ENCODE assay signal across 14 cellular contexts in genomic region chr2:48558436-48558835, GRCh38. TPM values are rescaled to one million over a fixed set of nuclear protein-coding genes. Genes with fewer than 3 reads are reported as not detected.
A peak's percentile ranks its signal among the peaks of the same experiment; 100 is the strongest.
DNase-seq lines count a peak whose midpoint lies in the region; ATAC-seq, FAIRE-seq and TF ChIP-seq lines count a peak whose summit lies in the region.
"Had no signal": no experiment of that assay in that cellular context is flagged by ENCODE, and none has a peak within 500 bp of the region (broad histone marks: within the 10 kb centered on the region; RNA-seq: fewer than 3 reads in every experiment).

No MANE protein-coding gene starts in this region.

- DNase-seq in G401 (ENCODE audit: low spot score) (peak; percentile 84), NCI-H82 treated with DMSO at 0.1 percent for 48 hours (lab: John Stamatoyannopoulos, UW; ENCODE audit: unreplicated experiment) (peak; percentile 33), H1 (ENCODE audit: low read depth in 1 of 2, low spot score in 2 of 2) (no peak), retina (peak; percentile 22), testis (no peak), aorta (no peak), HPDE6-E6E7 (ENCODE audit: extremely low spot score) (no peak)
- DNase-seq in activated naive CD4-positive, alpha-beta T cell treated with anti-CD3 and anti-CD28 coated beads, Interleukin-2, amount 50 U/mL, for 16 hours: no peak
- DNase-seq: BE2C; CD4-positive, alpha-beta memory T cell had no signal

- no peak overlapping the region for H3K4ac ChIP-seq in H1 (replicated peaks; ENCODE audit: insufficient read length, low read depth, low read length)

- H2BK120ac ChIP-seq in H1 (replicated peaks; ENCODE audit: low read depth, low read length): no peak overlapping the region

- H3K36me3 ChIP-seq in H1 (ENCODE audit: control insufficient read depth in 2 of 4, insufficient read depth in 4 of 4, low read length in 3 of 4): no peaks in the 10 kb centered on the region; a peak in 3 of 8 replicates
- no peaks in the 10 kb centered on the region for H3K36me3 ChIP-seq in testis (ENCODE audit: low read depth, missing control alignments)
- H3K36me3 ChIP-seq in aorta (ENCODE audit: control insufficient read depth in 1 of 2, insufficient read depth in 2 of 2, low read length in 1 of 2): peaks cover 0 to 2% of the 10 kb centered on the region in 2 donors
- H3K36me3 ChIP-seq: BE2C had no signal

- H3K27me3 ChIP-seq in H1 (replicated peaks in 1 of 4; ENCODE audit: control insufficient read depth in 3 of 4, extremely low read depth in 1 of 4, insufficient read depth in 3 of 4, low read length in 3 of 4) (no peaks in the 10 kb centered on the region), testis (no peaks in the 10 kb centered on the region), aorta (ENCODE audit: control insufficient read depth in 1 of 2, insufficient read depth in 2 of 2, low read length in 1 of 2) (no peaks in the 10 kb centered on the region)
- H3K27me3 ChIP-seq: BE2C had no signal

- TF ChIP-seq POLR2A in H1 (IDR thresholded peaks at IDR 0.05; ENCODE audit: control extremely low read depth in 1 of 2, low read depth in 2 of 2, low read length in 2 of 2): no peak
- no peak for TF ChIP-seq POLR2A in testis (IDR thresholded peaks at IDR 0.05)

- no peaks in the 10 kb centered on the region for H3K79me1 ChIP-seq in H1 (ENCODE audit: low read depth, low read length)

- no peak for TF ChIP-seq CTCF in H1 (IDR thresholded peaks at IDR 0.05; ENCODE audit: control extremely low read depth in 1 of 3, insufficient read depth in 1 of 3, low read depth in 1 of 3, low read length in 3 of 3)
- TF ChIP-seq CTCF in testis (IDR thresholded peaks at IDR 0.05): no peak

- no peak overlapping the region for H3K18ac ChIP-seq in H1 (ENCODE audit: extremely low read depth, low read length)

- H2BK15ac ChIP-seq in H1 (ENCODE audit: low read length): no peak overlapping the region

- no peak overlapping the region for H2AK5ac ChIP-seq in H1 (ENCODE audit: low read depth, low read length)

- POLR2A ChIA-PET in H1 (lab: Charles Lee; ENCODE audit: partially characterized antibody): no interaction called here

- TF ChIP-seq RAD21 in H1 (IDR thresholded peaks at IDR 0.05 in 1 of 2, conservative IDR thresholded peaks at IDR 0.05 in 1 of 2; ENCODE audit: low read depth in 2 of 2, low read length in 2 of 2): no peak

- TF ChIP-seq EP300 in H1 (IDR thresholded peaks at IDR 0.05; ENCODE audit: borderline replicate concordance in 1 of 2, low read depth in 2 of 2, low read length in 2 of 2): no peak

- no peak overlapping the region for H3K23ac ChIP-seq in H1 (ENCODE audit: insufficient read length)

- H3K27ac ChIP-seq in H1 (ENCODE audit: low read depth, low read length) (no peak overlapping the region), testis (no peak overlapping the region), aorta (ENCODE audit: low read depth in 1 of 2, low read length in 2 of 2) (no peak overlapping the region)
- H3K27ac ChIP-seq: A549, C4-2B had no signal

- intact Hi-C loops in testis (cut with DNase I; ENCODE audit: low total_unique reads) (no loop called here), aorta (cut with DNase I) (no loop called here)

- H4K91ac ChIP-seq in H1 (replicated peaks; ENCODE audit: insufficient read length, low read length): no peak overlapping the region

- WGBS in H1 (ENCODE audit: extremely low coverage in 1 of 2, insufficient coverage in 1 of 2, insufficient read length in 1 of 2, insufficient replicate concordance in 2 of 2, low coverage in 1 of 2, low lambda C conversion rate in 2 of 2, missing lambda C conversion rate in 1 of 2), 2 experiments: 89% methylated on average over 1 of the region's 1 CpG; no CpG with 5 or more reads in 1 of the 2 experiments
- WGBS in testis, 2 donors: 82 to 90% methylated on average over 1 of the region's 1 CpG
- 65 to 91% methylated on average over 1 of the region's 1 CpG for WGBS in aorta, 2 donors

- H3K4me3 ChIP-seq in H1 (ENCODE audit: extremely low read depth in 1 of 4, insufficient read depth in 2 of 4, low read depth in 3 of 4, low read length in 4 of 4) (no peak overlapping the region), testis (no peak overlapping the region), aorta (ENCODE audit: low read length in 2 of 2) (no peak overlapping the region)
- H3K4me3 ChIP-seq: A549 had no signal

- H2AFZ ChIP-seq in H1 (ENCODE audit: low read length): no peak overlapping the region

- H2BK5ac ChIP-seq in H1 (ENCODE audit: low read depth, low read length): no peak overlapping the region

- no peak for ATAC-seq in aorta (ENCODE audit: low FRiP score)
- ATAC-seq: A549 had no signal

- FAIRE-seq in H1 (lab: Jason Lieb, UNC): no peak
- FAIRE-seq: A549 had no signal

- no peaks in the 10 kb centered on the region for H3K23me2 ChIP-seq in H1 (ENCODE audit: low read depth, low read length)

- no peak overlapping the region for H3K9ac ChIP-seq in H1 (replicated peaks in 1 of 4; ENCODE audit: extremely low read depth in 1 of 4, low read depth in 3 of 4, low read length in 3 of 4)

- CTCF ChIA-PET in H1 (lab: Charles Lee; ENCODE audit: partially characterized antibody): interaction anchor here (0.7 to 1.3 kb wide), 2 partner anchors 15 to 29 kb away, joined by 4 to 6 read pairs; no protein-coding TSS in a partner anchor

- H4K20me1 ChIP-seq in H1 (replicated peaks in 1 of 2; ENCODE audit: control insufficient read depth in 1 of 2, insufficient read depth in 2 of 2, low read length in 2 of 2): peaks cover 0 to 1% of the 10 kb centered on the region in 2 experiments

- no peak overlapping the region for H2BK12ac ChIP-seq in H1 (ENCODE audit: low read depth, low read length)

- H4K8ac ChIP-seq in H1 (ENCODE audit: extremely low read depth, insufficient read depth, low read length): no peak overlapping the region

- H3K9me3 ChIP-seq in H1 (ENCODE audit: insufficient read depth in 2 of 2, low read depth in 1 of 2, low read length in 1 of 2): no peaks in the 10 kb centered on the region
- H3K9me3 ChIP-seq in testis: no peaks in the 10 kb centered on the region
- H3K9me3 ChIP-seq in aorta (ENCODE audit: control insufficient read depth, low read length): no peaks in the 10 kb centered on the region
- H3K9me3 ChIP-seq: A549, BE2C had no signal

- no peak overlapping the region for H3K56ac ChIP-seq in H1 (replicated peaks; ENCODE audit: insufficient read length, low read depth, low read length)

- H3K4me2 ChIP-seq in H1 (ENCODE audit: insufficient read depth in 1 of 2, low read depth in 2 of 2, low read length in 2 of 2): no peak overlapping the region
- H3K4me2 ChIP-seq: A549 had no signal

- in situ Hi-C loops in G401 (cut with HindIII; ENCODE audit: low sequenced_read_pairs): no loop called here

- no peaks in the 10 kb centered on the region for H3K79me2 ChIP-seq in H1 (ENCODE audit: control insufficient read depth in 1 of 2, insufficient read depth in 2 of 2, low read length in 2 of 2)

- peaks cover 0 to 9% (median 8%) of the 10 kb centered on the region in 4 experiments; a peak in 3 of 7 replicates for H3K4me1 ChIP-seq in H1 (replicated peaks in 1 of 4; ENCODE audit: control insufficient read depth in 3 of 4, insufficient read depth in 4 of 4, low read length in 3 of 4)
- H3K4me1 ChIP-seq in testis: no peaks in the 10 kb centered on the region
- no peaks in the 10 kb centered on the region for H3K4me1 ChIP-seq in aorta (ENCODE audit: control insufficient read depth in 1 of 2, insufficient read depth in 2 of 2, low read length in 2 of 2)
- H3K4me1 ChIP-seq: A549, BE2C had no signal

- H2BK20ac ChIP-seq in H1 (ENCODE audit: low read length): no peak overlapping the region

- peak overlapping the region; percentile 61 for H3K14ac ChIP-seq in H1 (ENCODE audit: insufficient read length)

- no peak overlapping the region for H4K5ac ChIP-seq in H1 (ENCODE audit: insufficient read length, low read depth, low read length)

TF ChIP-seq in H1, 55 proteins besides CTCF, POLR2A, EP300 and RAD21 (continues in another document):
- TF ChIP-seq TBP (IDR thresholded peaks at IDR 0.05; ENCODE audit: low read depth, low read length): no peak
- TF ChIP-seq SRF (IDR thresholded peaks at IDR 0.05; ENCODE audit: low read depth, low read length): no peak
- TF ChIP-seq POU5F1 (IDR thresholded peaks at IDR 0.05; ENCODE audit: low read depth, low read length): no peak
- no peak for TF ChIP-seq CREB1 (IDR thresholded peaks at IDR 0.05)
- no peak for TF ChIP-seq FOSL1 (IDR thresholded peaks at IDR 0.05; ENCODE audit: insufficient read depth, low read depth, low read length)
- TF ChIP-seq TAF7 (optimal IDR thresholded peaks at IDR 0.05; ENCODE audit: borderline replicate concordance, low read depth, low read length): no peak
- no peak for TF ChIP-seq NRF1 (IDR thresholded peaks at IDR 0.05; ENCODE audit: low read depth, low read length)

RNA-seq across cellular contexts. Expression of gene STON1, which starts 28.5 kb away (rescaled TPM):
- 0.43 and 3.1 TPM in 2 replicates for total RNA-seq in G401 (2014; rRNA removed; shearing (Covaris generic))
- 10.1 and 10.4 TPM in 2 replicates for total RNA-seq in H1 (2021; fragmentation: NEBNext Ultra II Directional; extraction: Animal tissue kit (Norgen Biotek cat#: 25700))
- 4.5 and 5.0 TPM in 2 replicates for polyA plus RNA-seq in H1 (2011; rRNA removed)
- polyA plus RNA-seq in H1 (2011; cell fraction: cytosol; rRNA removed): 7.9 TPM
- 6.0 TPM for polyA plus RNA-seq in H1 (2011; cell fraction: nucleus; rRNA removed)
- 4.8 to 8.7 TPM (median 6.7 TPM) in 4 replicates for polyA plus RNA-seq in H1 (2012, experiment 1 of 2)
- 0.45 TPM for polyA plus RNA-seq in H1 (2012, experiment 2 of 2)
- 5.0 TPM for polyA plus RNA-seq in H1 (2013, experiment 1 of 2)
- polyA plus RNA-seq in H1 (2013, experiment 2 of 2): 5.1 TPM
- polyA minus RNA-seq in H1 (2011; rRNA and poly(A)+ RNA removed): 11.7 and 14.5 TPM in 2 replicates
- 9.0 TPM for polyA minus RNA-seq in H1 (2011; cell fraction: cytosol; rRNA and poly(A)+ RNA removed)
- 12.9 TPM for polyA minus RNA-seq in H1 (2011; cell fraction: nucleus; rRNA and poly(A)+ RNA removed)
- 1 to 10 TPM; 5.1 to 5.7 TPM for total RNA-seq in testis
- polyA plus RNA-seq in testis (ENCODE audit: insufficient read depth, low read depth, low replicate concordance): 3.8 TPM
- 10 to 100 TPM; 27.5 to 28.6 TPM for total RNA-seq in aorta
- 10 to 100 TPM; 12.8 to 22.2 TPM for polyA plus RNA-seq in aorta

RNA-seq across cellular contexts. Expression of gene GTF2A1L, which starts 59.2 kb away (rescaled TPM):
- total RNA-seq in G401 (2014; rRNA removed; shearing (Covaris generic)): not detected in 2 replicates
- not detected in 2 replicates for total RNA-seq in H1 (2021; fragmentation: NEBNext Ultra II Directional; extraction: Animal tissue kit (Norgen Biotek cat#: 25700))
- 0.18 and 0.20 TPM in 2 replicates for polyA plus RNA-seq in H1 (2011; rRNA removed)
- 0.94 TPM for polyA plus RNA-seq in H1 (2011; cell fraction: cytosol; rRNA removed)
- 0.37 TPM for polyA plus RNA-seq in H1 (2011; cell fraction: nucleus; rRNA removed)
- 0.19 TPM in 1 of 4 replicates, not detected in the others for polyA plus RNA-seq in H1 (2012, experiment 1 of 2)
- polyA plus RNA-seq in H1 (2012, experiment 2 of 2): not detected
- 0.36 TPM for polyA plus RNA-seq in H1 (2013, experiment 1 of 2)
- 0.24 TPM for polyA plus RNA-seq in H1 (2013, experiment 2 of 2)
- not detected in 2 replicates for polyA minus RNA-seq in H1 (2011; rRNA and poly(A)+ RNA removed)
- not detected for polyA minus RNA-seq in H1 (2011; cell fraction: cytosol; rRNA and poly(A)+ RNA removed)
- polyA minus RNA-seq in H1 (2011; cell fraction: nucleus; rRNA and poly(A)+ RNA removed): 1.7 TPM
- total RNA-seq in testis: 10 to 100 TPM; 24.4 to 36.1 TPM
- polyA plus RNA-seq in testis (ENCODE audit: insufficient read depth, low read depth, low replicate concordance): 99.0 TPM
- not detected for total RNA-seq in aorta
- polyA plus RNA-seq in aorta: 10 to 100 TPM in 1 of 2 donors, not detected in 1; 11.7 TPM
- total RNA-seq: CD4-positive, alpha-beta memory T cell; HT1080 had no signal
- polyA plus RNA-seq: A549; CD4-positive, alpha-beta memory T cell; IgD-negative memory B cell had no signal

Comparison
In these comparisons a context has a peak if more than half of its experiments do, and no peak if none do; other contexts are left out.
1. DNase-seq: peak in G401 (single experiment), NCI-H82 treated with DMSO at 0.1 percent for 48 hours (single experiment) and retina (single experiment); none in H1 (0 of 2), testis (single experiment), aorta (0 of 2), activated naive CD4-positive, alpha-beta T cell treated with anti-CD3 and anti-CD28 coated beads, Interleukin-2, amount 50 U/mL, for 16 hours (single experiment) and HPDE6-E6E7 (single experiment).
2. RNA of gene GTF2A1L, which starts 59.2 kb away (total RNA-seq): 24.4 to 36.1 TPM in testis; not detected in aorta, not detected in G401 and not detected in H1; every median in the first group is over 10 times any median in the second.